In genomic region chr11:96942855-96943254, GRCh38 we compare ENCODE assay signal across 31 cellular contexts.
"Had no signal": no experiment of that assay in that cellular context is flagged by ENCODE, and none has a peak within 500 bp of the region (broad histone marks: within the 10 kb centered on the region; RNA-seq: fewer than 3 reads in every experiment).

No MANE protein-coding gene starts in this region.

- DNase-seq: activated B cell treated with CpG ODN at 0.5 μM for 24 hours; activated CD4-positive, alpha-beta memory T cell treated with anti-CD3 and anti-CD28 coated beads for 36 hours; activated CD4-positive, alpha-beta T cell treated with anti-CD3 and anti-CD28 coated beads for 48 hours; activated CD8-positive, alpha-beta memory T cell treated with anti-CD3 and anti-CD28 coated beads, Interleukin-2, amount 10 ng/mL, durations not matched to agents 7 days and 5 days; activated CD8-positive, alpha-beta memory T cell treated with anti-CD3 and anti-CD28 coated beads, Interleukin-2, amount 50 U/mL, for 48 hours; activated CD8-positive, alpha-beta T cell treated with anti-CD3 and anti-CD28 coated beads, Interleukin-2, amount 10 ng/mL, durations not matched to agents 7 days and 5 days; activated gamma-delta T cell; activated naive CD4-positive, alpha-beta T cell; activated naive CD4-positive, alpha-beta T cell treated with anti-CD3 and anti-CD28 coated beads, Interleukin-2, amount 10 ng/mL, durations not matched to agents 7 days and 5 days; activated naive CD8-positive, alpha-beta T cell treated with anti-CD3 and anti-CD28 coated beads, Interleukin-2, amount 10 ng/mL, durations not matched to agents 7 days and 5 days; activated T-cell treated with anti-CD3 and anti-CD28 coated beads for 4 hours; activated T-cell treated with anti-CD3 and anti-CD28 coated beads, Interleukin-2, amount 50 U/mL, for 24 hours; activated T-cell treated with anti-CD3 and anti-CD28 coated beads, Interleukin-2, amount 50 U/mL, for 72 hours; central memory CD4-positive, alpha-beta T cell; cerebellar nuclear complex; effector memory CD4-positive, alpha-beta T cell; erythroblast; esophagus squamous epithelium; foreskin melanocyte; heart right ventricle; T-helper 2 cell had no signal

- H3K36me3 Mint-ChIP-seq: activated CD4-positive, alpha-beta memory T cell treated with anti-CD3 and anti-CD28 coated beads for 36 hours; activated CD8-positive, alpha-beta memory T cell treated with anti-CD3 and anti-CD28 coated beads, Interleukin-2, amount 10 ng/mL, durations not matched to agents 7 days and 5 days; activated naive CD4-positive, alpha-beta T cell treated with anti-CD3 and anti-CD28 coated beads, Interleukin-2, amount 10 ng/mL, durations not matched to agents 7 days and 5 days; activated naive CD4-positive, alpha-beta T cell treated with anti-CD3 and anti-CD28 coated beads, Interleukin-2, amount 50 U/mL, for 72 hours; activated naive CD8-positive, alpha-beta T cell treated with anti-CD3 and anti-CD28 coated beads, Interleukin-2, amount 10 ng/mL, durations not matched to agents 7 days and 5 days; brain had no signal

- H3K4me1 ChIP-seq: ascending aorta, breast epithelium, esophagus squamous epithelium, gastroesophageal sphincter, heart right ventricle had no signal

- H3K4me3 Mint-ChIP-seq: activated B cell treated with CpG ODN at 0.5 μM for 24 hours; activated CD4-positive, alpha-beta memory T cell treated with anti-CD3 and anti-CD28 coated beads for 36 hours; activated CD8-positive, alpha-beta memory T cell treated with anti-CD3 and anti-CD28 coated beads, Interleukin-2, amount 10 ng/mL, durations not matched to agents 7 days and 5 days; activated CD8-positive, alpha-beta T cell treated with anti-CD3 and anti-CD28 coated beads, Interleukin-2, amount 10 ng/mL, durations not matched to agents 7 days and 5 days; activated naive CD4-positive, alpha-beta T cell treated with anti-CD3 and anti-CD28 coated beads, Interleukin-2, amount 10 ng/mL, durations not matched to agents 7 days and 5 days; activated naive CD8-positive, alpha-beta T cell treated with anti-CD3 and anti-CD28 coated beads, Interleukin-2, amount 10 ng/mL, durations not matched to agents 7 days and 5 days; activated T-cell treated with anti-CD3 and anti-CD28 coated beads, Interleukin-2, amount 50 U/mL, for 24 hours; activated T-cell treated with anti-CD3 and anti-CD28 coated beads, Interleukin-2, amount 50 U/mL, for 72 hours; brain; dendritic cell treated with granulocyte-macrophage colony-stimulating factor and Interleukin-4, amounts not matched to agents 40 ng/mL and 50 ng/mL, for 4 days had no signal

- H3K9me3 ChIP-seq: ascending aorta, esophagus squamous epithelium, gastroesophageal sphincter, heart right ventricle had no signal

- H3K36me3 ChIP-seq: ascending aorta, breast epithelium, cardiac muscle cell, esophagus squamous epithelium, gastroesophageal sphincter, heart right ventricle had no signal

- ATAC-seq: activated CD4-positive, CD25-positive, alpha-beta regulatory T cell treated with anti-CD3 and anti-CD28 coated beads, Interleukin-2, amount 50 U/mL, for 24 hours; activated CD8-positive, alpha-beta memory T cell treated with anti-CD3 and anti-CD28 coated beads, Interleukin-2, amount 10 ng/mL, durations not matched to agents 7 days and 5 days; activated CD8-positive, alpha-beta T cell treated with anti-CD3 and anti-CD28 coated beads, Interleukin-2, amount 10 ng/mL, durations not matched to agents 7 days and 5 days; activated naive CD4-positive, alpha-beta T cell treated with anti-CD3 and anti-CD28 coated beads, Interleukin-2, amount 50 U/mL, for 72 hours; activated T-cell treated with anti-CD3 and anti-CD28 coated beads, Interleukin-2, amount 50 U/mL, for 72 hours; gastroesophageal sphincter; heart right ventricle had no signal

- H3K4me3 ChIP-seq: ascending aorta, breast epithelium, cardiac muscle cell, coronary artery, dorsolateral prefrontal cortex, esophagus squamous epithelium, gastroesophageal sphincter, heart right ventricle had no signal

- H3K27me3 Mint-ChIP-seq: activated B cell treated with CpG ODN at 0.5 μM for 24 hours; activated CD4-positive, alpha-beta memory T cell treated with anti-CD3 and anti-CD28 coated beads for 36 hours; activated CD8-positive, alpha-beta memory T cell treated with anti-CD3 and anti-CD28 coated beads, Interleukin-2, amount 10 ng/mL, durations not matched to agents 7 days and 5 days; activated naive CD4-positive, alpha-beta T cell treated with anti-CD3 and anti-CD28 coated beads, Interleukin-2, amount 10 ng/mL, durations not matched to agents 7 days and 5 days; activated naive CD8-positive, alpha-beta T cell treated with anti-CD3 and anti-CD28 coated beads, Interleukin-2, amount 10 ng/mL, durations not matched to agents 7 days and 5 days; activated T-cell treated with anti-CD3 and anti-CD28 coated beads, Interleukin-2, amount 50 U/mL, for 24 hours; brain; dendritic cell treated with granulocyte-macrophage colony-stimulating factor and Interleukin-4, amounts not matched to agents 40 ng/mL and 50 ng/mL, for 4 days had no signal

- H3K27ac ChIP-seq: ascending aorta, breast epithelium, cardiac muscle cell, coronary artery, dorsolateral prefrontal cortex, esophagus squamous epithelium, gastroesophageal sphincter, heart right ventricle had no signal

- H3K9me3 Mint-ChIP-seq: activated B cell treated with CpG ODN at 0.5 μM for 24 hours; activated CD4-positive, alpha-beta memory T cell treated with anti-CD3 and anti-CD28 coated beads for 36 hours; activated naive CD4-positive, alpha-beta T cell treated with anti-CD3 and anti-CD28 coated beads, Interleukin-2, amount 10 ng/mL, durations not matched to agents 7 days and 5 days; activated naive CD4-positive, alpha-beta T cell treated with anti-CD3 and anti-CD28 coated beads, Interleukin-2, amount 50 U/mL, for 72 hours; activated naive CD8-positive, alpha-beta T cell treated with anti-CD3 and anti-CD28 coated beads, Interleukin-2, amount 10 ng/mL, durations not matched to agents 7 days and 5 days; brain; dendritic cell treated with granulocyte-macrophage colony-stimulating factor and Interleukin-4, amounts not matched to agents 40 ng/mL and 50 ng/mL, for 4 days had no signal

- H3K4me1 Mint-ChIP-seq: activated B cell treated with CpG ODN at 0.5 μM for 24 hours; activated CD8-positive, alpha-beta memory T cell treated with anti-CD3 and anti-CD28 coated beads, Interleukin-2, amount 10 ng/mL, durations not matched to agents 7 days and 5 days; activated naive CD4-positive, alpha-beta T cell treated with anti-CD3 and anti-CD28 coated beads, Interleukin-2, amount 10 ng/mL, durations not matched to agents 7 days and 5 days; activated naive CD8-positive, alpha-beta T cell treated with anti-CD3 and anti-CD28 coated beads, Interleukin-2, amount 10 ng/mL, durations not matched to agents 7 days and 5 days; brain had no signal

- H3K27ac Mint-ChIP-seq: activated B cell treated with CpG ODN at 0.5 μM for 24 hours; activated CD4-positive, alpha-beta memory T cell treated with anti-CD3 and anti-CD28 coated beads for 36 hours; activated CD8-positive, alpha-beta memory T cell treated with anti-CD3 and anti-CD28 coated beads, Interleukin-2, amount 10 ng/mL, durations not matched to agents 7 days and 5 days; activated CD8-positive, alpha-beta T cell treated with anti-CD3 and anti-CD28 coated beads, Interleukin-2, amount 10 ng/mL, durations not matched to agents 7 days and 5 days; activated naive CD4-positive, alpha-beta T cell treated with anti-CD3 and anti-CD28 coated beads, Interleukin-2, amount 10 ng/mL, durations not matched to agents 7 days and 5 days; activated naive CD8-positive, alpha-beta T cell treated with anti-CD3 and anti-CD28 coated beads, Interleukin-2, amount 10 ng/mL, durations not matched to agents 7 days and 5 days; activated T-cell treated with anti-CD3 and anti-CD28 coated beads, Interleukin-2, amount 50 U/mL, for 24 hours; activated T-cell treated with anti-CD3 and anti-CD28 coated beads, Interleukin-2, amount 50 U/mL, for 72 hours; brain; dendritic cell treated with granulocyte-macrophage colony-stimulating factor and Interleukin-4, amounts not matched to agents 40 ng/mL and 50 ng/mL, for 4 days had no signal

- H3K27me3 ChIP-seq: ascending aorta, breast epithelium, cardiac muscle cell, dorsolateral prefrontal cortex, esophagus squamous epithelium, heart right ventricle had no signal
